ENCODE assay signal across 8 cellular contexts in genomic region chr17:37488607-37489196, GRCh38. TPM values are rescaled to one million over a fixed set of nuclear protein-coding genes. Genes with fewer than 3 reads are reported as not detected.
DNase-seq lines count a peak whose midpoint lies in the region; ATAC-seq lines count a peak whose summit lies in the region.

No MANE protein-coding gene starts in this region.

- CTCF ChIA-PET in activated CD4-positive, alpha-beta memory T cell treated with anti-CD3 and anti-CD28 coated beads for 36 hours (lab: Charles Lee), result interaction anchor here (0.9 kb wide), 1 partner anchor 9 kb away, joined by 3 read pairs; no protein-coding TSS in a partner anchor

- peak overlapping the region; percentile 86 for H3K27ac Mint-ChIP-seq in activated CD4-positive, alpha-beta memory T cell treated with anti-CD3 and anti-CD28 coated beads for 36 hours

- POLR2A ChIA-PET in activated CD4-positive, alpha-beta memory T cell treated with anti-CD3 and anti-CD28 coated beads for 36 hours (lab: Charles Lee), result interaction anchor here (1.0 to 1.2 kb wide), 6 partner anchors 33 to 130 kb away, joined by 3 to 6 read pairs (median 4); no protein-coding TSS in a partner anchor

- intact Hi-C loops in activated CD4-positive, alpha-beta memory T cell treated with anti-CD3 and anti-CD28 coated beads for 36 hours (cut with micrococcal nuclease), result loop anchor here (1.0 to 2.0 kb wide), 2 partner anchors 58 to 129 kb away; no protein-coding TSS in a partner anchor

- peak; percentile 80 for DNase-seq in AG20443 (ENCODE audit: low spot score)
- DNase-seq in NCI-H2171 treated with DMSO at 0.1 percent for 48 hours (lab: John Stamatoyannopoulos, UW), result peak; percentile 68
- peak; percentile 83 for DNase-seq in activated CD4-positive, alpha-beta memory T cell treated with anti-CD3 and anti-CD28 coated beads for 36 hours
- DNase-seq in effector CD8-positive, alpha-beta T cell (lab: John Stamatoyannopoulos, UW), result peak; percentile 47
- DNase-seq in medulla oblongata (ENCODE audit: extremely low spot score), result peak; percentile 78
- DNase-seq in stimulated activated CD8-positive, alpha-beta memory T cell treated with anti-CD3 and anti-CD28 coated beads, Interleukin-12 subunit alpha, Interleukin-12 subunit beta, amount 100 ng/mL, for 1 hour (ENCODE audit: low read depth), result peak; percentile 41

- H3K4me3 Mint-ChIP-seq in activated CD4-positive, alpha-beta memory T cell treated with anti-CD3 and anti-CD28 coated beads for 36 hours, result peak overlapping the region; percentile 88

- H3K4me1 Mint-ChIP-seq in activated CD4-positive, alpha-beta memory T cell treated with anti-CD3 and anti-CD28 coated beads for 36 hours (ENCODE audit: low read depth), result peaks cover 46% of the 10 kb centered on the region

- ATAC-seq in GM21529 (IDR thresholded peaks at IDR 0.05; ENCODE audit: unreplicated experiment) (peak; percentile 14), GM21737 (IDR thresholded peaks at IDR 0.05; ENCODE audit: unreplicated experiment) (no peak)

- no peaks in the 10 kb centered on the region for H3K27me3 Mint-ChIP-seq in activated CD4-positive, alpha-beta memory T cell treated with anti-CD3 and anti-CD28 coated beads for 36 hours

- no peaks in the 10 kb centered on the region for H3K36me3 Mint-ChIP-seq in activated CD4-positive, alpha-beta memory T cell treated with anti-CD3 and anti-CD28 coated beads for 36 hours

- no peaks in the 10 kb centered on the region for H3K9me3 Mint-ChIP-seq in activated CD4-positive, alpha-beta memory T cell treated with anti-CD3 and anti-CD28 coated beads for 36 hours

RNA-seq across cellular contexts. Expression of gene DUSP14, which starts 1.0 kb away (rescaled TPM):
- 10 to 100 TPM; 17.4 to 19.0 TPM for total RNA-seq in activated CD4-positive, alpha-beta memory T cell treated with anti-CD3 and anti-CD28 coated beads for 36 hours
